In the genomic region with DNA sequence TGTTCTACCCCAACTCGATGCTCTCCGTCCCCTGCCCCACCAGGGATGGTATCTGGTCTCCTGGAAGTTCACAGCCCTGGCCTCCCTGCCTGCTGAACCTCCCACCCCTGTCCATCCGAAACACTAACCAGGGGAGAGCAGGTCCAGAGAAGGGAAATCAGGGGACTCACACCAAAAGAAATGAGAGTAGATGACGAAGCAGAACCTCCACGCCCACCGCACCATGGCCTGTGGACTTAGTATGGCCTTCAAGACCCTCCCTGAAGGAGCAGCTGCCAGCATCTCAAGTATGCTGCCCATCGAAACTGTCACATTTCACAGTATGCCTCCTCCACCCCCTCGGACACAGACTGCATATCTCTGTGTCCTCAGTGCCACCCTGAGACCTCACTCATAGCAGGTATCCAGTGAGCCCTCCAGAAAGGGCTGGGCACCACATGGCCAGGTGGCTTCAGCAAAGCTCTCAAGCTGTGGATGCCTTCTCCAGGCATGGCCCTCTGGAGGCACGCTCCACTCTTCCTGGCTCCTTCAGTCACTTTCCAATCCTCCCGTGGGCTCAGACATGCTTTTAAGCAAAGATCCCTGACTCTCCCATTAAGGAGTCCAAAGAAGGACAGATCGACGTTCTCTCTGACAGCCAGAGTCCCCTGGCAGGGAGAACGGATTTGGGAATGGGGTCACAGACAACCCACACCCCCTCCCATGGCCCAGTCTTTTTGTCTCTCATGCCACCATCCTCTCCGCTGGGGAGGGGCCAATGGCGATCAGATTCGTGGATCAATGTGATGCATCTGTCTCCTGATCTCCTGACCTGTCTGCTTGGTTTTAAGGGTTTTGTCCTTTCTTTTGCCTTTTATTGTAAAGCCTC, we compare ENCODE assay signal across 25 cellular contexts.
"Had no signal": no experiment of that assay in that cellular context is flagged by ENCODE, and none has a peak within 500 bp of the region (broad histone marks: within the 10 kb centered on the region; RNA-seq: fewer than 3 reads in every experiment).

No MANE protein-coding gene starts in this region.

- ATAC-seq: activated naive CD4-positive, alpha-beta T cell treated with anti-CD3 and anti-CD28 coated beads, Interleukin-2, amount 50 U/mL, for 72 hours; activated T-cell treated with anti-CD3 and anti-CD28 coated beads, Interleukin-2, amount 50 U/mL, for 72 hours; gastrocnemius medialis; heart right ventricle; mucosa of descending colon; pancreas; right lobe of liver; SK-N-SH treated with all-trans-retinoic acid at 6 μM for 48 hours; stimulated activated memory B cell treated with anti-CD40 and anti-IgM and Interleukin-4, amounts not matched to agents 10 μg/mL and 1 μg/mL and 100 μg/mL, for 72 hours; T-cell; upper lobe of right lung had no signal

- DNase-seq: activated B cell treated with CpG ODN at 0.5 μM for 24 hours; activated CD4-positive, alpha-beta memory T cell treated with anti-CD3 and anti-CD28 coated beads for 36 hours; activated CD4-positive, alpha-beta T cell treated with anti-CD3 and anti-CD28 coated beads for 4 hours; activated gamma-delta T cell treated with Interleukin-2 at 50 U/mL for 16 hours; activated T-cell treated with anti-CD3 and anti-CD28 coated beads, Interleukin-2, amount 50 U/mL, for 72 hours; dermis blood vessel endothelial cell; gastrocnemius medialis; heart right ventricle; kidney glomerular epithelial cell; left ventricle myocardium inferior; mesenchymal stem cell; mucosa of descending colon; naive B cell; right lobe of liver; stimulated activated CD4-positive, alpha-beta T cell treated with anti-CD3 and anti-CD28 coated beads, Interleukin-4, amount 100 ng/mL, for 24 hours; T-cell; testis; upper lobe of right lung had no signal

- H3K4me1 Mint-ChIP-seq: stimulated activated memory B cell treated with anti-CD40 and anti-IgM and Interleukin-4, amounts not matched to agents 10 μg/mL and 1 μg/mL and 100 μg/mL, for 72 hours had no signal

- H3K27ac ChIP-seq: adrenal gland, breast epithelium, gastrocnemius medialis, heart right ventricle, left ventricle myocardium inferior, pancreas, right lobe of liver, testis, upper lobe of right lung had no signal

- H3K27ac Mint-ChIP-seq: activated B cell treated with CpG ODN at 0.5 μM for 24 hours; activated CD4-positive, alpha-beta memory T cell treated with anti-CD3 and anti-CD28 coated beads for 36 hours; activated naive CD4-positive, alpha-beta T cell treated with anti-CD3 and anti-CD28 coated beads, Interleukin-2, amount 50 U/mL, for 72 hours; activated T-cell treated with anti-CD3 and anti-CD28 coated beads, Interleukin-2, amount 50 U/mL, for 72 hours; naive B cell; stimulated activated memory B cell treated with anti-CD40 and anti-IgM and Interleukin-4, amounts not matched to agents 10 μg/mL and 1 μg/mL and 100 μg/mL, for 72 hours; T-cell had no signal

- H3K36me3 ChIP-seq: adrenal gland, breast epithelium, gastrocnemius medialis, heart right ventricle, left ventricle myocardium inferior, pancreas, right lobe of liver, upper lobe of right lung had no signal

- H3K9me3 Mint-ChIP-seq: activated CD4-positive, alpha-beta memory T cell treated with anti-CD3 and anti-CD28 coated beads for 36 hours; activated naive CD4-positive, alpha-beta T cell treated with anti-CD3 and anti-CD28 coated beads, Interleukin-2, amount 50 U/mL, for 72 hours; activated T-cell treated with anti-CD3 and anti-CD28 coated beads, Interleukin-2, amount 50 U/mL, for 72 hours; stimulated activated memory B cell treated with anti-CD40 and anti-IgM and Interleukin-4, amounts not matched to agents 10 μg/mL and 1 μg/mL and 100 μg/mL, for 72 hours; T-cell had no signal

- H3K4me3 Mint-ChIP-seq: activated B cell treated with CpG ODN at 0.5 μM for 24 hours; activated CD4-positive, alpha-beta memory T cell treated with anti-CD3 and anti-CD28 coated beads for 36 hours; activated T-cell treated with anti-CD3 and anti-CD28 coated beads, Interleukin-2, amount 50 U/mL, for 72 hours; stimulated activated memory B cell treated with anti-CD40 and anti-IgM and Interleukin-4, amounts not matched to agents 10 μg/mL and 1 μg/mL and 100 μg/mL, for 72 hours; T-cell had no signal

- H3K4me1 ChIP-seq: adrenal gland, breast epithelium, gastrocnemius medialis, pancreas, right lobe of liver, testis had no signal

- H3K9me3 ChIP-seq: adrenal gland, breast epithelium, gastrocnemius medialis, heart right ventricle, left ventricle myocardium inferior, mucosa of descending colon, pancreas, right lobe of liver, testis, upper lobe of right lung had no signal

- H3K27me3 ChIP-seq: adrenal gland, breast epithelium, gastrocnemius medialis, pancreas, right lobe of liver, testis, upper lobe of right lung had no signal

- H3K4me3 ChIP-seq: adrenal gland, breast epithelium, gastrocnemius medialis, heart right ventricle, left ventricle myocardium inferior, mucosa of descending colon, pancreas, right lobe of liver, smooth muscle cell, testis, upper lobe of right lung had no signal

- H3K36me3 Mint-ChIP-seq: activated CD4-positive, alpha-beta memory T cell treated with anti-CD3 and anti-CD28 coated beads for 36 hours; activated naive CD4-positive, alpha-beta T cell treated with anti-CD3 and anti-CD28 coated beads, Interleukin-2, amount 50 U/mL, for 72 hours; naive B cell; stimulated activated memory B cell treated with anti-CD40 and anti-IgM and Interleukin-4, amounts not matched to agents 10 μg/mL and 1 μg/mL and 100 μg/mL, for 72 hours; T-cell had no signal
